16 cellular contexts compared by ENCODE assay signal in the genomic region with DNA sequence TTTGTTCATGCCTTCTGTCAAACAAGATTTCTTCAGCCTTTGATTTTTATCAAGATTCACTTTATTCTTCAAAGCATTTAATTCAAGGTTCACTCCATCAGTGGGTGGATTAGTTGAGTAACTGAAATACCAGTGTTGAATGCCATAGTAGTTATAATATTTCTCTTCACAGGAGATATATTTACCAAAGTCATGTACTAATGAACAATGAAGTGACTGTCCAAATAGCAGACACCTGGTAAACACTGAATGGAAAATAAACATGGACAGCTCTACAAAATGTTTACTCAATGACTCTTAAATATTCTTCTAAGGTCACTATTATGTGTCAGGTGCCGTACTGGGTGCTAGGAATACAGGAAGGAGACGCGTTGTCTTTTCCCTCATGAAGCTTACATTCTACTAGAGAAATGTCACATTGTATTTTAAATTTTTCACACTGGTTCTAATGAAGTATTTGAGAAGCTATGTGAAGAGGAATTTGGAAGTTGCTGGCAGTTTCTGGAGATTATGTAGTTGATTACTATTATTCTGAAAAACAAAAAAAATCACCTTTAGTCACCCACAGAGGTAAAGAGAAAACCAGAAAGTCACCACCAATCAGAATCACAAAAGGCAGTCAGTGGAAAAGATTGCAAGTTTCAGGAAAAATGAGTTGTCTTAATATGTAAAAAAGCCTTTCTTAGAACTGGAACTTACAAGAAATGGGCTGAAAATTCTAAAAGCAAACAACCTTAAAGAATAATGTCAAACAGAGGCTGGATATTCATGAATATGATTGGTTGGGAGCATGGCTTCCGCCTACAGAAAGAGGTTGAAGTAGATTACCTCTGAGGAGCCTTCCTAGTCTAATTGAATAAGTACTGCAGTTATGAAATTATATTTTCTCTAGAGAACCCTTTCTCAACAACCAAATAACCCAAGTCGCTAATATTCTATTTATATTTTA.
DNase-seq lines count a peak whose midpoint lies in the region; ATAC-seq, FAIRE-seq and TF ChIP-seq lines count a peak whose summit lies in the region.
"Had no signal": no experiment of that assay in that cellular context is flagged by ENCODE, and none has a peak within 500 bp of the region (broad histone marks: within the 10 kb centered on the region; RNA-seq: fewer than 3 reads in every experiment).

No MANE protein-coding gene starts in this region.

- POLR2A ChIA-PET in activated B cell treated with CpG ODN at 0.5 μM for 24 hours (lab: Charles Lee) = no interaction called here

- DNase-seq in NCI-H2029 (lab: John Stamatoyannopoulos, UW) = peak; percentile 22
- no peak for DNase-seq in NCI-H2029 treated with DMSO at 0.1 percent for 48 hours (lab: John Stamatoyannopoulos, UW)
- DNase-seq in activated B cell treated with CpG ODN at 0.5 μM for 24 hours = no peak
- DNase-seq in small intestine = no peak
- no peak for DNase-seq in NCI-H1105 treated with DMSO at 0.1 percent for 48 hours (lab: John Stamatoyannopoulos, UW)
- no peak for DNase-seq in HTR-8/SVneo (ENCODE audit: insufficient read length, low spot score)
- DNase-seq: 8988T, left ventricle myocardium superior, NCI-H146, NCI-H82, Right ventricle myocardium superior had no signal

- no peak overlapping the region for H3K27ac ChIP-seq in small intestine (ENCODE audit: low read depth in 1 of 2, low read length in 1 of 2)

- TF ChIP-seq CTCF in activated B cell treated with CpG ODN at 0.5 μM for 24 hours (IDR thresholded peaks at IDR 0.05) = no peak

- no peaks in the 10 kb centered on the region for H3K9me3 Mint-ChIP-seq in activated B cell treated with CpG ODN at 0.5 μM for 24 hours

- peak; percentile 49 for FAIRE-seq in islet of Langerhans (lab: Jason Lieb, UNC)
- no peak for FAIRE-seq in small intestine (lab: Jason Lieb, UNC)
- FAIRE-seq in HTR-8/SVneo (lab: Jason Lieb, UNC) = no peak
- FAIRE-seq: TTC549 had no signal

- no peaks in the 10 kb centered on the region for H3K4me1 ChIP-seq in small intestine (ENCODE audit: control insufficient read depth in 2 of 2, insufficient read depth in 1 of 2, low read depth in 1 of 2, low read length in 1 of 2)

- no peaks in the 10 kb centered on the region for H3K27me3 ChIP-seq in small intestine (ENCODE audit: control insufficient read depth in 2 of 2, insufficient read depth in 2 of 2, low read length in 2 of 2)

- intact Hi-C loops in activated B cell treated with CpG ODN at 0.5 μM for 24 hours (cut with micrococcal nuclease) = no loop called here

- H3K27me3 Mint-ChIP-seq in activated B cell treated with CpG ODN at 0.5 μM for 24 hours = no peaks in the 10 kb centered on the region

- no peaks in the 10 kb centered on the region for H3K36me3 Mint-ChIP-seq in activated B cell treated with CpG ODN at 0.5 μM for 24 hours (ENCODE audit: low read depth)

- peak overlapping the region; percentile 31 for H3K27ac Mint-ChIP-seq in activated B cell treated with CpG ODN at 0.5 μM for 24 hours
- H3K27ac Mint-ChIP-seq: nephron had no signal

- no peaks in the 10 kb centered on the region for H3K36me3 ChIP-seq in small intestine (ENCODE audit: control insufficient read depth in 2 of 2, insufficient read depth in 2 of 2, low read length in 2 of 2)

- H3K9me3 ChIP-seq in small intestine (ENCODE audit: control insufficient read depth, low read depth) = no peaks in the 10 kb centered on the region

- no peak overlapping the region for H3K4me3 ChIP-seq in small intestine (ENCODE audit: low read depth in 1 of 2, low read length in 2 of 2)

- no peak overlapping the region for H3K4me3 Mint-ChIP-seq in activated B cell treated with CpG ODN at 0.5 μM for 24 hours
- H3K4me3 Mint-ChIP-seq: nephron had no signal

- peaks cover 26% of the 10 kb centered on the region for H3K4me1 Mint-ChIP-seq in activated B cell treated with CpG ODN at 0.5 μM for 24 hours
- H3K4me1 Mint-ChIP-seq: nephron had no signal

- ATAC-seq in GM19438 (IDR thresholded peaks at IDR 0.05; ENCODE audit: low read depth, unreplicated experiment) (peak; percentile 1), activated B cell treated with CpG ODN at 0.5 μM for 24 hours (ENCODE audit: low read depth) (no peak)
- ATAC-seq: left ventricle myocardium superior, sciatic nerve had no signal

- 90 to 92% (median 91%) methylated on average over 5 of the region's 5 CpGs for WGBS in small intestine, 3 donors

- CTCF ChIA-PET in activated B cell treated with CpG ODN at 0.5 μM for 24 hours (lab: Charles Lee) = no interaction called here
